In genomic region chr1:121538148-121538547, GRCh38 we compare ENCODE assay signal across 6 cellular contexts.
DNase-seq lines count a peak whose midpoint lies in the region; ATAC-seq, FAIRE-seq and TF ChIP-seq lines count a peak whose summit lies in the region.
"Not testable (repeated sequence)": the region's sequence is repeated elsewhere in the genome, so short reads cannot be mapped to it uniquely, and the experiment has no call there.

No MANE protein-coding gene starts in this region.

- H3K27me3 ChIP-seq in GM23338 (ENCODE audit: insufficient read depth); HUES64 (ENCODE audit: insufficient read depth, low read length); H1 (replicated peaks in 1 of 4; ENCODE audit: control insufficient read depth in 3 of 4, extremely low read depth in 1 of 4, insufficient read depth in 3 of 4, low read length in 3 of 4); iPS-15b (ENCODE audit: control insufficient read depth, insufficient read depth, low read length): not testable (repeated sequence)

- not testable (repeated sequence) for H3F3A ChIP-seq in GM23338 (replicated peaks; ENCODE audit: low read depth)

- 78% methylated on average over 13 of the region's 14 CpGs for WGBS in HUES64
- 91% methylated on average over 12 of the region's 14 CpGs; no CpG with 5 or more reads in 1 of the 2 experiments for WGBS in H1 (ENCODE audit: extremely low coverage in 1 of 2, insufficient coverage in 1 of 2, insufficient read length in 1 of 2, insufficient replicate concordance in 2 of 2, low coverage in 1 of 2, low lambda C conversion rate in 2 of 2, missing lambda C conversion rate in 1 of 2), 2 experiments

- H3K9ac ChIP-seq in HUES64 (ENCODE audit: low read depth, low read length) (peak overlapping the region; percentile 71; the same call in 1 of the 2 replicates), H1 (replicated peaks in 1 of 4; ENCODE audit: extremely low read depth in 1 of 4, low read depth in 3 of 4, low read length in 3 of 4) (peak overlapping the region in 1 of 4 experiments; percentile 32; a peak in 1 of 7 replicates), iPS-15b (ENCODE audit: low read depth, low read length) (peak overlapping the region; percentile 83)

- H3K27me3 Mint-ChIP-seq in GM23338 (ENCODE audit: insufficient read depth, low read depth, poor library complexity): not testable (repeated sequence)

- H3K18ac ChIP-seq in H1 (ENCODE audit: extremely low read depth, low read length): not testable (repeated sequence)

- H2BK20ac ChIP-seq in H1 (ENCODE audit: low read length): 0 out of 2 replicates have a peak overlapping the region, but pooled peaks have one; percentile 6

- H4K5ac ChIP-seq in H1 (ENCODE audit: insufficient read length, low read depth, low read length): not testable (repeated sequence)

- H3K4me3 ChIP-seq in GM23338 (peak overlapping the region; percentile 47), HUES64 (ENCODE audit: low read length) (peak overlapping the region; percentile 49), H1 (ENCODE audit: extremely low read depth in 1 of 4, insufficient read depth in 2 of 4, low read depth in 3 of 4, low read length in 4 of 4) (peak overlapping the region in 2 of 4 experiments; percentile 18 to 42; a peak in 2 of 8 replicates), iPS-15b (ENCODE audit: low read depth, low read length) (peak overlapping the region; percentile 62)

- not testable (repeated sequence) for H4K8ac ChIP-seq in H1 (ENCODE audit: extremely low read depth, insufficient read depth, low read length)

- not testable (repeated sequence) for H3K79me2 ChIP-seq in GM23338 (replicated peaks; ENCODE audit: insufficient read depth); H1 (ENCODE audit: control insufficient read depth in 1 of 2, insufficient read depth in 2 of 2, low read length in 2 of 2)

- H3K4me1 Mint-ChIP-seq in GM23338: peaks cover 14% of the 10 kb centered on the region; the same call in 2 of the 3 replicates

- TF ChIP-seq POLR2A in H1 (IDR thresholded peaks at IDR 0.05; ENCODE audit: control extremely low read depth in 1 of 2, low read depth in 2 of 2, low read length in 2 of 2): not testable (repeated sequence)

- H3K4me2 ChIP-seq in GM23338 (peak overlapping the region; percentile 71), H1 (ENCODE audit: insufficient read depth in 1 of 2, low read depth in 2 of 2, low read length in 2 of 2) (peak overlapping the region in 1 of 2 experiments; percentile 47; a peak in 2 of 4 replicates)

- not testable (repeated sequence) for H3K4me1 ChIP-seq in GM23338 (ENCODE audit: insufficient read depth); HUES64 (ENCODE audit: insufficient read depth, low read length); H1 (replicated peaks in 1 of 4; ENCODE audit: control insufficient read depth in 3 of 4, insufficient read depth in 4 of 4, low read length in 3 of 4); iPS-15b (ENCODE audit: control insufficient read depth, insufficient read depth, low read length)

- peak overlapping the region; percentile 99 for H2BK12ac ChIP-seq in H1 (ENCODE audit: low read depth, low read length)

- ATAC-seq in GM23338: peak; percentile 27; the same call in 1 of the 3 replicates

- H3K4ac ChIP-seq in H1 (replicated peaks; ENCODE audit: insufficient read length, low read depth, low read length): not testable (repeated sequence)

- not testable (repeated sequence) for H3K36me3 Mint-ChIP-seq in GM23338 (ENCODE audit: low read depth)

- not testable (repeated sequence) for H4K91ac ChIP-seq in H1 (replicated peaks; ENCODE audit: insufficient read length, low read length)

- H3K9me3 Mint-ChIP-seq in GM23338: not testable (repeated sequence)

- H2AFZ ChIP-seq in GM23338 (peak overlapping the region; percentile 87; the same call in 1 of the 2 replicates), H1 (ENCODE audit: low read length) (0 out of 2 replicates have a peak overlapping the region, but pooled peaks have one; percentile 62)

- not testable (repeated sequence) for H2BK15ac ChIP-seq in H1 (ENCODE audit: low read length)

- POLR2A ChIA-PET in H1 (lab: Charles Lee; ENCODE audit: partially characterized antibody): interaction anchor here (0.8 to 1.9 kb wide), 2 partner anchors 8 to 18 kb away, joined by 3 to 5 read pairs; no protein-coding TSS in a partner anchor

- H3K23ac ChIP-seq in H1 (ENCODE audit: insufficient read length): not testable (repeated sequence)

- H4K20me1 ChIP-seq in GM23338 (replicated peaks; ENCODE audit: insufficient read depth); H1 (replicated peaks in 1 of 2; ENCODE audit: control insufficient read depth in 1 of 2, insufficient read depth in 2 of 2, low read length in 2 of 2): not testable (repeated sequence)

- H2AK5ac ChIP-seq in H1 (ENCODE audit: low read depth, low read length): not testable (repeated sequence)

- H3K56ac ChIP-seq in H1 (replicated peaks; ENCODE audit: insufficient read length, low read depth, low read length): not testable (repeated sequence)

- H3K79me1 ChIP-seq in H1 (ENCODE audit: low read depth, low read length): not testable (repeated sequence)

- not testable (repeated sequence) for H3K23me2 ChIP-seq in H1 (ENCODE audit: low read depth, low read length)

- H3K36me3 ChIP-seq in GM23338 (ENCODE audit: insufficient read depth); HUES64 (ENCODE audit: insufficient read depth, low read length); H1 (ENCODE audit: control insufficient read depth in 2 of 4, insufficient read depth in 4 of 4, low read length in 3 of 4); iPS-15b (ENCODE audit: control insufficient read depth, insufficient read depth, low read length): not testable (repeated sequence)

- not testable (repeated sequence) for H2BK5ac ChIP-seq in H1 (ENCODE audit: low read depth, low read length)

- TF ChIP-seq RAD21 in H1 (IDR thresholded peaks at IDR 0.05 in 1 of 2, conservative IDR thresholded peaks at IDR 0.05 in 1 of 2; ENCODE audit: low read depth in 2 of 2, low read length in 2 of 2): not testable (repeated sequence)

- peak overlapping the region; percentile 54 for H3K4me3 Mint-ChIP-seq in GM23338

- FAIRE-seq in H1 (lab: Jason Lieb, UNC): not testable (repeated sequence)

- TF ChIP-seq EP300 in H1 (IDR thresholded peaks at IDR 0.05; ENCODE audit: borderline replicate concordance in 1 of 2, low read depth in 2 of 2, low read length in 2 of 2): not testable (repeated sequence)

- H3K27ac ChIP-seq in GM23338 (ENCODE audit: low read depth): peak overlapping the region; percentile 78; the same call in 1 of the 2 replicates
- not testable (repeated sequence) for H3K27ac ChIP-seq in HUES64 (ENCODE audit: low read depth, low read length); H1 (ENCODE audit: low read depth, low read length)

- CTCF ChIA-PET in H1 (lab: Charles Lee; ENCODE audit: partially characterized antibody): not testable (repeated sequence)

- H3K27ac Mint-ChIP-seq in GM23338: peak overlapping the region; percentile 88; the same call in 1 of the 2 replicates

- peak; percentile 16 for DNase-seq in GM23338 (ENCODE audit: low spot score)
- DNase-seq in NCI-H2227 treated with DMSO at 0.1 percent for 48 hours (lab: John Stamatoyannopoulos, UW): peak; percentile 35
- DNase-seq in RPMI8226: peak; percentile 58
- DNase-seq in H1 (ENCODE audit: low read depth in 1 of 2, low spot score in 2 of 2): not testable (repeated sequence)

- not testable (repeated sequence) for H3K9me3 ChIP-seq in HUES64 (ENCODE audit: insufficient read depth, low read depth, low read length); H1 (ENCODE audit: insufficient read depth in 2 of 2, low read depth in 1 of 2, low read length in 1 of 2); iPS-15b (ENCODE audit: control insufficient read depth, insufficient read depth, low read length)

- not testable (repeated sequence) for H2BK120ac ChIP-seq in H1 (replicated peaks; ENCODE audit: low read depth, low read length)

- H3K14ac ChIP-seq in H1 (ENCODE audit: insufficient read length): not testable (repeated sequence)

- not testable (repeated sequence) for TF ChIP-seq CTCF in GM23338 (conservative IDR thresholded peaks at IDR 0.05; ENCODE audit: low read depth in 2 of 2); H1 (IDR thresholded peaks at IDR 0.05; ENCODE audit: control extremely low read depth in 1 of 3, insufficient read depth in 1 of 3, low read depth in 1 of 3, low read length in 3 of 3)

- H3K9me2 ChIP-seq in GM23338 (ENCODE audit: insufficient read depth): not testable (repeated sequence)
